In the genomic region with DNA sequence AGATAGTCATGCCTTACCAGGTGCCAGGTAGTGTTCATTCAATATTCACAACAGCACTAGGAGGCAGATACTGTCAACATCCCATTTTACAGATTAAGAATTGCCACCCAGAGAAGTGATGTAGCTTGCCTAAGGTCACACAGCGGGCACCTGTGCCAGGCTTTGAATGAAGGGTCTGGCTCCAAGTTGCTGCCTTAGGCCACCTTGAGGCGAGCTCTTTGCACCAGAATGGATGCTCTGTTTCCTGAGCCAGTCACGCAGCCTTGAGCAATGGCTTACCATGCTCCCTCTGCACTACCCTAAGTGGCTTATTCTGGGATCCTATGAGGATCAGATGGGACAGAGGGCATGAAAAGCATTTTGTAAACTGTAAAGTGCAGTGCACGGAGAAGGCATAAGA, we compare ENCODE assay signal across 1 cellular context.
A peak's percentile ranks its signal among the peaks of the same experiment; 100 is the strongest.
TF ChIP-seq lines count a peak whose summit lies in the region.

No MANE protein-coding gene starts in this region.

TF ChIP-seq in HepG2, 621 proteins besides CTCF, POLR2A, EP300 and RAD21 (continued from another document):
- TF ChIP-seq, protein P1, sequence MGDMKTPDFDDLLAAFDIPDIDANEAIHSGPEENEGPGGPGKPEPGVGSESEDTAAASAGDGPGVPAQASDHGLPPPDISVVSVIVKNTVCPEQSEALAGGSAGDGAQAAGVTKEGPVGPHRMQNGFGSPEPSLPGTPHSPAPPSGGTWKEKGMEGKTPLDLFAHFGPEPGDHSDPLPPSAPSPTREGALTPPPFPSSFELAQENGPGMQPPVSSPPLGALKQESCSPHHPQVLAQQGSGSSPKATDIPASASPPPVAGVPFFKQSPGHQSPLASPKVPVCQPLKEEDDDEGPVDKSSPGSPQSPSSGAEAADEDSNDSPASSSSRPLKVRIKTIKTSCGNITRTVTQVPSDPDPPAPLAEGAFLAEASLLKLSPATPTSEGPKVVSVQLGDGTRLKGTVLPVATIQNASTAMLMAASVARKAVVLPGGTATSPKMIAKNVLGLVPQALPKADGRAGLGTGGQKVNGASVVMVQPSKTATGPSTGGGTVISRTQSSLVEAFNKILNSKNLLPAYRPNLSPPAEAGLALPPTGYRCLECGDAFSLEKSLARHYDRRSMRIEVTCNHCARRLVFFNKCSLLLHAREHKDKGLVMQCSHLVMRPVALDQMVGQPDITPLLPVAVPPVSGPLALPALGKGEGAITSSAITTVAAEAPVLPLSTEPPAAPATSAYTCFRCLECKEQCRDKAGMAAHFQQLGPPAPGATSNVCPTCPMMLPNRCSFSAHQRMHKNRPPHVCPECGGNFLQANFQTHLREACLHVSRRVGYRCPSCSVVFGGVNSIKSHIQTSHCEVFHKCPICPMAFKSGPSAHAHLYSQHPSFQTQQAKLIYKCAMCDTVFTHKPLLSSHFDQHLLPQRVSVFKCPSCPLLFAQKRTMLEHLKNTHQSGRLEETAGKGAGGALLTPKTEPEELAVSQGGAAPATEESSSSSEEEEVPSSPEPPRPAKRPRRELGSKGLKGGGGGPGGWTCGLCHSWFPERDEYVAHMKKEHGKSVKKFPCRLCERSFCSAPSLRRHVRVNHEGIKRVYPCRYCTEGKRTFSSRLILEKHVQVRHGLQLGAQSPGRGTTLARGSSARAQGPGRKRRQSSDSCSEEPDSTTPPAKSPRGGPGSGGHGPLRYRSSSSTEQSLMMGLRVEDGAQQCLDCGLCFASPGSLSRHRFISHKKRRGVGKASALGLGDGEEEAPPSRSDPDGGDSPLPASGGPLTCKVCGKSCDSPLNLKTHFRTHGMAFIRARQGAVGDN (CRISPR knock-in tag; IDR thresholded peaks at IDR 0.05): peak; percentile 35; the same call in 1 of the 2 replicates
